In genomic region chr17:42129109-42129837, GRCh38 we compare ENCODE assay signal across 15 cellular contexts. TPM values are rescaled to one million over a fixed set of nuclear protein-coding genes. Genes with fewer than 3 reads are reported as not detected.
DNase-seq lines count a peak whose midpoint lies in the region; ATAC-seq and TF ChIP-seq lines count a peak whose summit lies in the region.
"Had no signal": no experiment of that assay in that cellular context is flagged by ENCODE, and none has a peak within 500 bp of the region (broad histone marks: within the 10 kb centered on the region; RNA-seq: fewer than 3 reads in every experiment).

No MANE protein-coding gene starts in this region.

- peak overlapping the region; percentile 59 for H3K4me2 ChIP-seq in KMS-11
- H3K4me2 ChIP-seq: smooth muscle cell had no signal

- peaks cover 9% of the 10 kb centered on the region; the same call in 1 of the 2 replicates for H4K20me1 ChIP-seq in KMS-11 (ENCODE audit: insufficient read depth)

- H3K4me3 ChIP-seq in KMS-11 (IDR thresholded peaks at IDR 0.05; ENCODE audit: insufficient read depth, low read depth, low read length): no peak overlapping the region
- H3K4me3 ChIP-seq in coronary artery: no peak overlapping the region
- no peak overlapping the region for H3K4me3 ChIP-seq in lower lobe of right lung
- H3K4me3 ChIP-seq in subcutaneous abdominal adipose tissue (ENCODE audit: low read depth in 1 of 5, low read length in 5 of 5): peak overlapping the region in 1 of 5 donors; percentile 1
- H3K4me3 ChIP-seq: smooth muscle cell had no signal

- ATAC-seq in lower lobe of right lung (peak in 1 of 2 donors; percentile 34), HG03025 (IDR thresholded peaks at IDR 0.05; ENCODE audit: low FRiP score, unreplicated experiment) (no peak), GM19035 (IDR thresholded peaks at IDR 0.05; ENCODE audit: unreplicated experiment) (no peak)

- peaks cover 18% of the 10 kb centered on the region; the same call in 1 of the 2 replicates for H3K79me2 ChIP-seq in KMS-11 (ENCODE audit: insufficient read depth, low read depth)

- H3K27me3 ChIP-seq in KMS-11 (ENCODE audit: insufficient read depth, low read depth) (no peaks in the 10 kb centered on the region), lower lobe of right lung (ENCODE audit: low read depth) (no peaks in the 10 kb centered on the region), subcutaneous abdominal adipose tissue (ENCODE audit: control insufficient read depth in 5 of 5, insufficient read depth in 4 of 5, low read length in 5 of 5) (no peaks in the 10 kb centered on the region)
- H3K27me3 ChIP-seq: BE2C had no signal

- peaks cover 63% of the 10 kb centered on the region for H3K4me1 ChIP-seq in KMS-11 (ENCODE audit: low read depth, poor library complexity, severe bottlenecking)
- H3K4me1 ChIP-seq in lower lobe of right lung: peaks cover 58% of the 10 kb centered on the region
- peaks cover 33 to 62% (median 48%) of the 10 kb centered on the region in 5 donors for H3K4me1 ChIP-seq in subcutaneous abdominal adipose tissue (ENCODE audit: control insufficient read depth in 5 of 5, insufficient read depth in 5 of 5, low read length in 5 of 5)

- H3K9me3 ChIP-seq in lower lobe of right lung: no peaks in the 10 kb centered on the region
- no peaks in the 10 kb centered on the region for H3K9me3 ChIP-seq in subcutaneous abdominal adipose tissue (ENCODE audit: control insufficient read depth in 5 of 5, low read length in 5 of 5)
- H3K9me3 ChIP-seq: BE2C had no signal

- TF ChIP-seq CTCF in KMS-11 (conservative IDR thresholded peaks at IDR 0.05; ENCODE audit: low read depth, low read length): no peak
- no peak for TF ChIP-seq CTCF in coronary artery (IDR thresholded peaks at IDR 0.05)
- TF ChIP-seq CTCF in lower lobe of right lung (IDR thresholded peaks at IDR 0.05): no peak

- H3K27ac ChIP-seq in KMS-11: peak overlapping the region; percentile 25; the same call in 1 of the 2 replicates
- peak overlapping the region; percentile 27 to 78 for H3K27ac ChIP-seq in coronary artery
- peak overlapping the region; percentile 80 for H3K27ac ChIP-seq in lower lobe of right lung
- H3K27ac ChIP-seq in subcutaneous abdominal adipose tissue (ENCODE audit: low read depth, low read length): peak overlapping the region; percentile 91

- no peak overlapping the region for H3K9ac ChIP-seq in KMS-11
- H3K9ac ChIP-seq in subcutaneous abdominal adipose tissue (ENCODE audit: low read length in 5 of 5): peak overlapping the region in 1 of 5 donors; percentile 44

- H2AFZ ChIP-seq in KMS-11 (ENCODE audit: low read depth): no peak overlapping the region

- intact Hi-C loops in lower lobe of right lung (cut with DNase I): no loop called here

- H3K36me3 ChIP-seq in KMS-11 (ENCODE audit: insufficient read depth) (no peaks in the 10 kb centered on the region; the same call in 1 of the 2 replicates), lower lobe of right lung (peaks cover 62% of the 10 kb centered on the region), subcutaneous abdominal adipose tissue (ENCODE audit: control insufficient read depth in 5 of 5, insufficient read depth in 5 of 5, low read length in 5 of 5) (peaks cover 5 to 72% (median 60%) of the 10 kb centered on the region in 5 donors)

- no peak for DNase-seq in coronary artery (ENCODE audit: low spot score)
- no peak for DNase-seq in lower lobe of right lung
- DNase-seq in activated gamma-delta T cell (lab: John Stamatoyannopoulos, UW): no peak
- no peak for DNase-seq in putamen (ENCODE audit: low spot score)
- DNase-seq: activated naive CD4-positive, alpha-beta T cell treated with anti-CD3 and anti-CD28 coated beads, Interleukin-2, amount 50 U/mL, for 16 hours; BE2C; NCI-H187 treated with DMSO at 0.1 percent for 48 hours; SHP77 had no signal

RNA-seq across cellular contexts. Expression of gene HSPB9, which starts 6.7 kb away (rescaled TPM):
- not detected for total RNA-seq in lower lobe of right lung
- total RNA-seq: fibroblast of lung, LHCN-M2, smooth muscle cell had no signal

RNA-seq across cellular contexts. Expression of gene KAT2A, which starts 8.1 kb away (rescaled TPM):
- total RNA-seq in lower lobe of right lung: 41.6 TPM

RNA-seq across cellular contexts. Expression of gene DHX58, which starts 16.8 kb away (rescaled TPM):
- total RNA-seq in lower lobe of right lung: 40.4 TPM

RNA-seq across cellular contexts. Expression of gene RAB5C, which starts 25.5 kb away (rescaled TPM):
- 153 TPM for total RNA-seq in lower lobe of right lung

RNA-seq across cellular contexts. Expression of gene ZNF385C, which starts 31.0 kb away (rescaled TPM):
- total RNA-seq in lower lobe of right lung: 1.2 TPM
- total RNA-seq: LHCN-M2 had no signal

Comparison
In these comparisons a context has a peak if more than half of its experiments do, and no peak if none do; other contexts are left out.
1. H3K27ac ChIP-seq: peak in every context shown above with its lines; median percentile 91 in subcutaneous abdominal adipose tissue; 80 in lower lobe of right lung; 52 in coronary artery; 25 in KMS-11.